19 cellular contexts compared by ENCODE assay signal in the genomic region with DNA sequence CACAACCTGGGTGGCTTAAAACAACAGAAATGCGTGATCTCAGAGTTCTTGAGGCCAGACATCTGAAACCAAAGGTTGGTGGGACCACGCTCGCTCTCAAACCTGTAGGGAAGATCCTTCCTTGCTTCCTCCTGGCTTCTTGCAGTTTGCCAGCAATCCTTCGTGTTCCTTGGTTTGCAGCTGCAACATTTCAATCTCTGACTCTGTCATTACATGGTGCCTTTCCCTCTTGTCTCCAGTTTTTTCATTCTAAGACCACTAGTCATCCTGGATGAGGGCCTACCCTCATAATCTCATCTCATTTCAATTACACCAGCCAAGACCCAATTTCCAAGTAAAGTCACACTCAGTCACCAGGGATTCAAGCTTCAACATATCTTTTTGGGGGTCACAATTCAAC.
"Had no signal": no experiment of that assay in that cellular context is flagged by ENCODE, and none has a peak within 500 bp of the region (broad histone marks: within the 10 kb centered on the region; RNA-seq: fewer than 3 reads in every experiment).

No MANE protein-coding gene starts in this region.

- H3K9me3 Mint-ChIP-seq: activated naive CD8-positive, alpha-beta T cell treated with anti-CD3 and anti-CD28 coated beads for 36 hours; nephron had no signal

- H3K4me3 ChIP-seq: coronary artery, esophagus muscularis mucosa, heart left ventricle, upper lobe of left lung had no signal

- FAIRE-seq: bronchial epithelial cell, TTC549 had no signal

- H3K9me3 ChIP-seq: esophagus muscularis mucosa, heart left ventricle, upper lobe of left lung had no signal

- H3K27ac ChIP-seq: coronary artery, esophagus muscularis mucosa, heart left ventricle, upper lobe of left lung had no signal

- DNase-seq: activated CD4-positive, alpha-beta T cell treated with anti-CD3 and anti-CD28 coated beads, Interleukin-2, amount 50 U/mL, for 48 hours; activated naive CD4-positive, alpha-beta T cell treated with Interleukin-2 at 50 U/mL for 16 hours; activated naive CD8-positive, alpha-beta T cell treated with anti-CD3 and anti-CD28 coated beads for 36 hours; activated T-cell treated with anti-CD3 and anti-CD28 coated beads, Interleukin-2, amount 50 U/mL, for 48 hours; heart left ventricle; islet precursor cell; left cardiac atrium; nucleus accumbens; posterior cingulate gyrus; stimulated activated CD4-positive, alpha-beta T cell treated with anti-CD3 and anti-CD28 coated beads, Interleukin-4, amount 100 ng/mL, for 4 hours; stimulated activated naive CD8-positive, alpha-beta T cell treated with anti-CD3 and anti-CD28 coated beads, Interleukin-15, Interleukin-2, amounts not matched to agents 100 U/mL and 50 U/mL, for 24 hours; T-cell; upper lobe of left lung had no signal

- ATAC-seq: heart left ventricle; left cardiac atrium; stimulated activated naive CD8-positive, alpha-beta T cell treated with anti-CD3 and anti-CD28 coated beads, Interleukin-15, Interleukin-2, amounts not matched to agents 100 U/mL and 50 U/mL, for 24 hours; T-cell had no signal

- H3K36me3 ChIP-seq: esophagus muscularis mucosa, heart left ventricle, upper lobe of left lung had no signal

- H3K4me1 ChIP-seq: esophagus muscularis mucosa, heart left ventricle, upper lobe of left lung had no signal

- H3K4me3 Mint-ChIP-seq: activated naive CD8-positive, alpha-beta T cell treated with anti-CD3 and anti-CD28 coated beads for 36 hours; nephron; T-cell; T-helper 2 cell treated with Interferon-gamma antibody and Interleukin-4, amounts not matched to agents 5 μg/mL and 100 μg/mL, for 36 hours had no signal

- H3K27me3 ChIP-seq: esophagus muscularis mucosa, heart left ventricle, upper lobe of left lung had no signal

- H3K27me3 Mint-ChIP-seq: activated naive CD8-positive, alpha-beta T cell treated with anti-CD3 and anti-CD28 coated beads for 36 hours; T-cell had no signal

- H3K27ac Mint-ChIP-seq: activated naive CD8-positive, alpha-beta T cell treated with anti-CD3 and anti-CD28 coated beads for 36 hours; nephron; T-cell; T-helper 2 cell treated with Interferon-gamma antibody and Interleukin-4, amounts not matched to agents 5 μg/mL and 100 μg/mL, for 36 hours had no signal

- H3K4me1 Mint-ChIP-seq: activated naive CD8-positive, alpha-beta T cell treated with anti-CD3 and anti-CD28 coated beads for 36 hours; nephron; T-cell had no signal

- H3K36me3 Mint-ChIP-seq: activated naive CD8-positive, alpha-beta T cell treated with anti-CD3 and anti-CD28 coated beads for 36 hours; T-cell had no signal
